8 cellular contexts compared by ENCODE assay signal in genomic region chr6:32637219-32637880, GRCh38. TPM values are rescaled to one million over a fixed set of nuclear protein-coding genes. Genes with fewer than 3 reads are reported as not detected.
DNase-seq lines count a peak whose midpoint lies in the region; ATAC-seq and TF ChIP-seq lines count a peak whose summit lies in the region.

TSS of gene HLA-DQA1 (plus strand) at chr6:32637406. CDS start at chr6:32637459, 53 bp downstream.

- DNase-seq in GM06990 (ENCODE audit: extremely low read depth, insufficient read length) (peak; percentile 68), kidney glomerular epithelial cell (lab: John Stamatoyannopoulos, UW) (peak; percentile 1), DMS79 treated with DMSO at 0.1 percent for 48 hours (lab: John Stamatoyannopoulos, UW) (no peak), NCI-H146 treated with DMSO at 0.1 percent for 48 hours (lab: John Stamatoyannopoulos, UW; ENCODE audit: unreplicated experiment) (no peak), KG1 (lab: John Stamatoyannopoulos, UW) (no peak), glutamatergic neuron (no peak)

- H3K4me3 Mint-ChIP-seq in glutamatergic neuron (ENCODE audit: unreplicated experiment): no peak within 1 kb of the TSS

- no peaks in the 10 kb centered on the region for H3K27me3 Mint-ChIP-seq in glutamatergic neuron (ENCODE audit: unreplicated experiment)

- H3K36me3 Mint-ChIP-seq in glutamatergic neuron (ENCODE audit: unreplicated experiment): no peaks in the 10 kb centered on the region

- H3K9me3 Mint-ChIP-seq in glutamatergic neuron (ENCODE audit: unreplicated experiment): no peaks in the 10 kb centered on the region

- no peaks in the 10 kb centered on the region for H3K27me3 ChIP-seq in GM06990 (replicated peaks; ENCODE audit: control insufficient read depth, insufficient read depth, low read length)

- peak; percentile 42 for ATAC-seq in GM19468 (IDR thresholded peaks at IDR 0.05; ENCODE audit: extremely low read depth, unreplicated experiment)
- peak; percentile 80 for ATAC-seq in HG03571 (IDR thresholded peaks at IDR 0.05; ENCODE audit: unreplicated experiment)

- H3K4me1 Mint-ChIP-seq in glutamatergic neuron (ENCODE audit: low read depth, unreplicated experiment): no peaks in the 10 kb centered on the region

- TF ChIP-seq CTCF in GM06990 (IDR thresholded peaks at IDR 0.05; ENCODE audit: insufficient read depth, low read length, poor library complexity, severe bottlenecking) (no peak), glutamatergic neuron (IDR thresholded peaks at IDR 0.05; ENCODE audit: partially characterized antibody, unreplicated experiment) (no peak)

- H3K27ac Mint-ChIP-seq in glutamatergic neuron (ENCODE audit: unreplicated experiment): no peak within 1 kb of the TSS

- H3K36me3 ChIP-seq in GM06990 (ENCODE audit: control insufficient read depth, insufficient read depth, low read length): peaks cover under 1% of the 10 kb centered on the region; the same call in 1 of the 2 replicates

- peak within 1 kb of the TSS; percentile 64 for H3K4me3 ChIP-seq in GM06990 (replicated peaks; ENCODE audit: low read depth, low read length)

RNA-seq across cellular contexts. Expression of gene HLA-DQA1, which starts in this region (rescaled TPM):
- total RNA-seq in glutamatergic neuron (ENCODE audit: unreplicated experiment): not detected

Comparison
In these comparisons a context has a peak if more than half of its experiments do, and no peak if none do; other contexts are left out.
1. DNase-seq: peak in GM06990 (single experiment) and kidney glomerular epithelial cell (single experiment); none in DMS79 treated with DMSO at 0.1 percent for 48 hours (single experiment), NCI-H146 treated with DMSO at 0.1 percent for 48 hours (single experiment), KG1 (single experiment) and glutamatergic neuron (single experiment).